1 cellular context compared by ENCODE assay signal in genomic region chr15:94563455-94563854, GRCh38.
TF ChIP-seq lines count a peak whose summit lies in the region.

No MANE protein-coding gene starts in this region.

TF ChIP-seq in K562, 482 proteins besides CTCF, POLR2A, EP300 and RAD21 (continued from another document):
- TF ChIP-seq AFF1 (IDR thresholded peaks at IDR 0.05; ENCODE audit: low read depth in 1 of 2, partially characterized antibody in 2 of 2), result no peak
- no peak for TF ChIP-seq ZNF644 (tag; IDR thresholded peaks at IDR 0.05; ENCODE audit: low read depth)
TF ChIP-seq in K562: peak in this region for 5.
